In the genomic region with DNA sequence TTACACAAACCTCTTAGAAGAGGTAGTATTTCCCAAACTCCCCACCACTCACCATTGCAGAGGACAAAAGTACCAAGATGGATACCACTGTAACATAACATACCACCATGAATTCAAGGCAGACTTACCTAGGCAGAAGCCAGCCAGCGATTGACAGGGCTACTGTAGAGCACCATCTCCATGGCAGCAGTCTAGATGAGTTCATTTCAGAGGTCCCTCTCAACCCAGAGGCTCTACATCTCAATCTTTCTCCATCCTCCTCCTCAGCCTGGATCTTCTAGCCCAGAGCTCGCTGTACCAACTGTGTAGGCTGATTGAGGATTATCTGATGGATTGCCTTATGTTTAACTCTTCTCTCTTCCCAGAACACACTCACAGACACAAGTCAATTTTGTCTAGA, we compare ENCODE assay signal across 23 cellular contexts. TPM values are rescaled to one million over a fixed set of nuclear protein-coding genes. Genes with fewer than 3 reads are reported as not detected.
DNase-seq lines count a peak whose midpoint lies in the region; ATAC-seq, FAIRE-seq and TF ChIP-seq lines count a peak whose summit lies in the region.
"Had no signal": no experiment of that assay in that cellular context is flagged by ENCODE, and none has a peak within 500 bp of the region (broad histone marks: within the 10 kb centered on the region; RNA-seq: fewer than 3 reads in every experiment).

No MANE protein-coding gene starts in this region.

- no peak overlapping the region for H3K4me3 Mint-ChIP-seq in stimulated activated memory B cell treated with anti-CD40 and anti-IgM and Interleukin-4, amounts not matched to agents 10 μg/mL and 1 μg/mL and 100 μg/mL, for 72 hours
- no peak overlapping the region for H3K4me3 Mint-ChIP-seq in activated CD8-positive, alpha-beta T cell treated with anti-CD3 and anti-CD28 coated beads, Interleukin-2, amount 10 ng/mL, durations not matched to agents 7 days and 5 days
- H3K4me3 Mint-ChIP-seq: activated naive CD8-positive, alpha-beta T cell treated with anti-CD3 and anti-CD28 coated beads for 36 hours; activated T-helper 1 cell treated with anti-CD3 and anti-CD28 coated beads, Interleukin-12 subunit alpha, Interleukin-12 subunit beta, Interleukin-2, Interleukin-4 antibody, amounts not matched to agents 30 ng/mL and 10 ng/mL and 1 ng/mL, durations not matched to agents 14 hours and 24 hours and 36 hours; CD8-positive, alpha-beta T cell had no signal

- H3K36me3 ChIP-seq in PC-3 (ENCODE audit: low read depth, low read length), result peaks cover 6% of the 10 kb centered on the region; the same call in 1 of the 2 replicates
- no peaks in the 10 kb centered on the region for H3K36me3 ChIP-seq in colonic mucosa
- peaks cover 0 to 30% (median 7%) of the 10 kb centered on the region in 4 donors for H3K36me3 ChIP-seq in liver (ENCODE audit: control insufficient read depth in 4 of 4, insufficient read depth in 3 of 4, low read depth in 1 of 4, low read length in 3 of 4)
- peaks cover 0 to 12% of the 10 kb centered on the region in 2 donors for H3K36me3 ChIP-seq in small intestine (ENCODE audit: control insufficient read depth in 2 of 2, insufficient read depth in 2 of 2, low read length in 2 of 2)
- H3K36me3 ChIP-seq: ovary had no signal

- no peaks in the 10 kb centered on the region for H3K9me3 ChIP-seq in PC-3 (ENCODE audit: low read length)
- no peaks in the 10 kb centered on the region for H3K9me3 ChIP-seq in colonic mucosa
- no peaks in the 10 kb centered on the region for H3K9me3 ChIP-seq in liver (ENCODE audit: control insufficient read depth in 4 of 4, low read length in 3 of 4)
- H3K9me3 ChIP-seq in small intestine (ENCODE audit: control insufficient read depth, low read depth), result no peaks in the 10 kb centered on the region
- H3K9me3 ChIP-seq: ovary had no signal

- TF ChIP-seq CTCF in PC-3 (conservative IDR thresholded peaks at IDR 0.05; ENCODE audit: low read depth, low read length) (no peak), colonic mucosa (IDR thresholded peaks at IDR 0.05) (no peak), liver (IDR thresholded peaks at IDR 0.05; ENCODE audit: low read depth, low read length, missing input control) (no peak)

- intact Hi-C loops in PC-3 (cut with micrococcal nuclease), result no loop called here
- intact Hi-C loops in colonic mucosa (cut with DNase I), result no loop called here

- CTCF ChIA-PET in PC-3 (lab: Charles Lee), result no interaction called here
- CTCF ChIA-PET in activated CD8-positive, alpha-beta T cell treated with anti-CD3 and anti-CD28 coated beads, Interleukin-2, amount 10 ng/mL, durations not matched to agents 7 days and 5 days (lab: Charles Lee), result interaction anchor here (1.2 kb wide), 1 partner anchor 612 kb away, joined by 3 read pairs; no protein-coding TSS in a partner anchor

- peaks cover 21% of the 10 kb centered on the region for H3K36me3 Mint-ChIP-seq in stimulated activated memory B cell treated with anti-CD40 and anti-IgM and Interleukin-4, amounts not matched to agents 10 μg/mL and 1 μg/mL and 100 μg/mL, for 72 hours
- no peaks in the 10 kb centered on the region for H3K36me3 Mint-ChIP-seq in activated CD8-positive, alpha-beta T cell treated with anti-CD3 and anti-CD28 coated beads, Interleukin-2, amount 10 ng/mL, durations not matched to agents 7 days and 5 days (ENCODE audit: low read depth)

- H3K27ac Mint-ChIP-seq in stimulated activated memory B cell treated with anti-CD40 and anti-IgM and Interleukin-4, amounts not matched to agents 10 μg/mL and 1 μg/mL and 100 μg/mL, for 72 hours, result no peak overlapping the region
- H3K27ac Mint-ChIP-seq in activated CD8-positive, alpha-beta T cell treated with anti-CD3 and anti-CD28 coated beads, Interleukin-2, amount 10 ng/mL, durations not matched to agents 7 days and 5 days, result no peak overlapping the region
- H3K27ac Mint-ChIP-seq: activated naive CD8-positive, alpha-beta T cell treated with anti-CD3 and anti-CD28 coated beads for 36 hours; activated T-helper 1 cell treated with anti-CD3 and anti-CD28 coated beads, Interleukin-12 subunit alpha, Interleukin-12 subunit beta, Interleukin-2, Interleukin-4 antibody, amounts not matched to agents 30 ng/mL and 10 ng/mL and 1 ng/mL, durations not matched to agents 14 hours and 24 hours and 36 hours; CD8-positive, alpha-beta T cell had no signal

- no peaks in the 10 kb centered on the region for H3K9me2 ChIP-seq in PC-3 (replicated peaks; ENCODE audit: low read length)

- no TSS peak for BruUV-seq in PC-3 (replicated peaks; lab: Mats Ljungman, UMichigan)

- H3K4me3 ChIP-seq in PC-3 (ENCODE audit: low read length) (no peak overlapping the region), colonic mucosa (no peak overlapping the region), liver (ENCODE audit: low read depth in 1 of 3, low read length in 3 of 3) (no peak overlapping the region), small intestine (ENCODE audit: low read depth in 1 of 2, low read length in 2 of 2) (no peak overlapping the region)
- H3K4me3 ChIP-seq: cardiac muscle cell, ovary, SK-N-MC had no signal

- peak; percentile 25 for ATAC-seq in PC-3
- no peak for ATAC-seq in stimulated activated memory B cell treated with anti-CD40 and anti-IgM and Interleukin-4, amounts not matched to agents 10 μg/mL and 1 μg/mL and 100 μg/mL, for 72 hours
- ATAC-seq in activated CD8-positive, alpha-beta T cell treated with anti-CD3 and anti-CD28 coated beads, Interleukin-2, amount 10 ng/mL, durations not matched to agents 7 days and 5 days, result no peak
- ATAC-seq: CD8-positive, alpha-beta T cell had no signal

- no peaks in the 10 kb centered on the region for H3K27me3 ChIP-seq in PC-3 (ENCODE audit: low read length)
- no peaks in the 10 kb centered on the region for H3K27me3 ChIP-seq in colonic mucosa
- no peaks in the 10 kb centered on the region for H3K27me3 ChIP-seq in liver (ENCODE audit: control insufficient read depth in 4 of 4, insufficient read depth in 4 of 4, low read length in 3 of 4)
- no peaks in the 10 kb centered on the region for H3K27me3 ChIP-seq in small intestine (ENCODE audit: control insufficient read depth in 2 of 2, insufficient read depth in 2 of 2, low read length in 2 of 2)
- H3K27me3 ChIP-seq: cardiac muscle cell, ovary had no signal

- H3K79me2 ChIP-seq in PC-3 (ENCODE audit: low read length), result no peaks in the 10 kb centered on the region

- FAIRE-seq in small intestine (lab: Jason Lieb, UNC) (no peak), frontal cortex (lab: Jason Lieb, UNC) (no peak)

- DNase-seq in PC-3 (no peak), colonic mucosa (peak; percentile 17), small intestine (no peak), frontal cortex (ENCODE audit: low spot score in 2 of 2) (no peak), GOT3 (lab: John Stamatoyannopoulos, UW) (no peak)
- DNase-seq in activated CD8-positive, alpha-beta T cell treated with anti-CD3 and anti-CD28 coated beads, Interleukin-2, amount 10 ng/mL, durations not matched to agents 7 days and 5 days, result no peak
- DNase-seq: activated naive CD8-positive, alpha-beta T cell treated with anti-CD3 and anti-CD28 coated beads for 36 hours; CD8-positive, alpha-beta T cell; DMS53; effector memory CD4-positive, alpha-beta T cell; KG1; NCI-H1105; NCI-H2107; NCI-H524; trophoblast cell had no signal

- POLR2A ChIA-PET in PC-3 (lab: Charles Lee; ENCODE audit: unreplicated experiment), result no interaction called here
- POLR2A ChIA-PET in activated CD8-positive, alpha-beta T cell treated with anti-CD3 and anti-CD28 coated beads, Interleukin-2, amount 10 ng/mL, durations not matched to agents 7 days and 5 days (lab: Charles Lee), result no interaction called here

- peaks cover 24% of the 10 kb centered on the region for H3K4me1 ChIP-seq in PC-3 (ENCODE audit: insufficient read depth, low read length)
- no peaks in the 10 kb centered on the region for H3K4me1 ChIP-seq in colonic mucosa
- peaks cover 4 to 34% (median 28%) of the 10 kb centered on the region in 4 donors for H3K4me1 ChIP-seq in liver (ENCODE audit: control insufficient read depth in 4 of 4, insufficient read depth in 4 of 4, low read length in 3 of 4)
- peaks cover 0 to 4% of the 10 kb centered on the region in 2 donors for H3K4me1 ChIP-seq in small intestine (ENCODE audit: control insufficient read depth in 2 of 2, insufficient read depth in 1 of 2, low read depth in 1 of 2, low read length in 1 of 2)

- H3K27me3 Mint-ChIP-seq in stimulated activated memory B cell treated with anti-CD40 and anti-IgM and Interleukin-4, amounts not matched to agents 10 μg/mL and 1 μg/mL and 100 μg/mL, for 72 hours, result no peaks in the 10 kb centered on the region
- peaks cover 10% of the 10 kb centered on the region for H3K27me3 Mint-ChIP-seq in activated CD8-positive, alpha-beta T cell treated with anti-CD3 and anti-CD28 coated beads, Interleukin-2, amount 10 ng/mL, durations not matched to agents 7 days and 5 days (ENCODE audit: low read depth)
- H3K27me3 Mint-ChIP-seq: activated naive CD8-positive, alpha-beta T cell treated with anti-CD3 and anti-CD28 coated beads for 36 hours had no signal

- no peak for TF ChIP-seq RAD21 in liver (IDR thresholded peaks at IDR 0.05)

- H3F3A ChIP-seq in PC-3 (ENCODE audit: low read length, unreplicated experiment), result no peaks in the 10 kb centered on the region

- H3K27ac ChIP-seq in PC-3 (ENCODE audit: low read length) (peak overlapping the region; percentile 54), colonic mucosa (peak overlapping the region; percentile 54), liver (ENCODE audit: low read depth in 1 of 2, low read length in 2 of 2) (peak overlapping the region; percentile 80 to 93), small intestine (ENCODE audit: low read depth in 1 of 2, low read length in 1 of 2) (peak overlapping the region; percentile 69 to 71)
- H3K27ac ChIP-seq: cardiac muscle cell, SK-N-MC had no signal

- H3K9ac ChIP-seq in PC-3 (ENCODE audit: low read length) (no peak overlapping the region), colonic mucosa (ENCODE audit: low read depth in 2 of 2, low read length in 2 of 2) (peak overlapping the region in 1 of 2 donors; percentile 52), liver (ENCODE audit: low read depth in 1 of 2, low read length in 2 of 2) (no peak overlapping the region)

- no peak overlapping the region for H2AFZ ChIP-seq in PC-3 (ENCODE audit: low read length)

- H3K9me3 Mint-ChIP-seq in stimulated activated memory B cell treated with anti-CD40 and anti-IgM and Interleukin-4, amounts not matched to agents 10 μg/mL and 1 μg/mL and 100 μg/mL, for 72 hours, result no peaks in the 10 kb centered on the region
- no peaks in the 10 kb centered on the region for H3K9me3 Mint-ChIP-seq in activated CD8-positive, alpha-beta T cell treated with anti-CD3 and anti-CD28 coated beads, Interleukin-2, amount 10 ng/mL, durations not matched to agents 7 days and 5 days (ENCODE audit: insufficient read depth)
- H3K9me3 Mint-ChIP-seq: activated naive CD8-positive, alpha-beta T cell treated with anti-CD3 and anti-CD28 coated beads for 36 hours; activated T-helper 1 cell treated with anti-CD3 and anti-CD28 coated beads, Interleukin-12 subunit alpha, Interleukin-12 subunit beta, Interleukin-2, Interleukin-4 antibody, amounts not matched to agents 30 ng/mL and 10 ng/mL and 1 ng/mL, durations not matched to agents 14 hours and 24 hours and 36 hours; CD8-positive, alpha-beta T cell had no signal

- peak overlapping the region; percentile 54 for H3K4me2 ChIP-seq in PC-3 (ENCODE audit: low read length)

- H3K4me1 Mint-ChIP-seq in stimulated activated memory B cell treated with anti-CD40 and anti-IgM and Interleukin-4, amounts not matched to agents 10 μg/mL and 1 μg/mL and 100 μg/mL, for 72 hours, result no peaks in the 10 kb centered on the region
- no peaks in the 10 kb centered on the region for H3K4me1 Mint-ChIP-seq in activated CD8-positive, alpha-beta T cell treated with anti-CD3 and anti-CD28 coated beads, Interleukin-2, amount 10 ng/mL, durations not matched to agents 7 days and 5 days (ENCODE audit: low read depth)
- H3K4me1 Mint-ChIP-seq: activated naive CD8-positive, alpha-beta T cell treated with anti-CD3 and anti-CD28 coated beads for 36 hours had no signal

- H4K20me1 ChIP-seq in PC-3 (ENCODE audit: low read length), result no peaks in the 10 kb centered on the region

- WGBS in liver, result 67% methylated on average over 2 of the region's 2 CpGs
- WGBS in small intestine, 3 donors, result 81 to 93% (median 89%) methylated on average over 2 of the region's 2 CpGs

RNA-seq across cellular contexts. Expression of a gene that starts 2.0 kb away (rescaled TPM):
- 1.0 and 1.3 TPM in 2 replicates for total RNA-seq in PC-3 (2014; rRNA removed)
- 1 to 10 TPM in 1 of 2 donors, under 1 TPM in 1; 0.90 to 1.2 TPM for total RNA-seq in colonic mucosa
- total RNA-seq in liver, result 10 to 100 TPM; 10.8 to 46.0 TPM
- 10 to 100 TPM; 10.2 to 15.8 TPM for polyA plus RNA-seq in liver
- 10 to 100 TPM in 1 of 3 donors, 1 to 10 TPM in 2; 4.2 to 18.0 (median 5.4) TPM for polyA plus RNA-seq in small intestine
- total RNA-seq in frontal cortex, result under 0.01 TPM
- total RNA-seq in activated CD8-positive, alpha-beta T cell treated with anti-CD3 and anti-CD28 coated beads, Interleukin-2, amount 10 ng/mL, durations not matched to agents 7 days and 5 days, result not detected
- total RNA-seq: activated T-helper 1 cell treated with anti-CD3 and anti-CD28 coated beads, Interleukin-12 subunit alpha, Interleukin-12 subunit beta, Interleukin-2, Interleukin-4 antibody, amounts not matched to agents 30 ng/mL and 10 ng/mL and 1 ng/mL, durations not matched to agents 14 hours and 24 hours and 36 hours; CD8-positive, alpha-beta T cell had no signal

RNA-seq across cellular contexts. Expression of a gene that starts 9.4 kb away (rescaled TPM):
- 7.8 and 9.7 TPM in 2 replicates for total RNA-seq in PC-3 (2014; rRNA removed)
- total RNA-seq in colonic mucosa, result 10 to 100 TPM; 14.7 to 19.0 TPM
- total RNA-seq in liver, result 10 to 100 TPM in 1 of 2 donors, 1 to 10 TPM in 1; 6.6 to 47.9 TPM
- polyA plus RNA-seq in liver, result 10 to 100 TPM; 17.3 to 31.3 TPM
- polyA plus RNA-seq in small intestine, result 10 to 100 TPM; 10.5 to 19.2 (median 16.8) TPM
- 12.6 TPM for total RNA-seq in frontal cortex
- 1 to 10 TPM; 1.4 to 1.8 TPM for total RNA-seq in activated CD8-positive, alpha-beta T cell treated with anti-CD3 and anti-CD28 coated beads, Interleukin-2, amount 10 ng/mL, durations not matched to agents 7 days and 5 days
- total RNA-seq: CD8-positive, alpha-beta T cell had no signal

RNA-seq across cellular contexts. Expression of a gene that starts 9.5 kb away (rescaled TPM):
- 0.22 TPM in 1 of 2 replicates, not detected in the other for total RNA-seq in PC-3 (2014; rRNA removed)
- total RNA-seq in colonic mucosa, result under 1 TPM in 1 of 2 donors, not detected in 1; 0.13 TPM
- total RNA-seq in liver, result under 1 TPM in 1 of 2 donors, not detected in 1; 0.08 TPM
- under 1 TPM in 1 of 2 donors, not detected in 1; 0.08 TPM for polyA plus RNA-seq in liver
- under 1 TPM in 1 of 3 donors, not detected in 2; 0.09 TPM for polyA plus RNA-seq in small intestine
- 0.41 TPM for total RNA-seq in frontal cortex
- not detected for total RNA-seq in activated CD8-positive, alpha-beta T cell treated with anti-CD3 and anti-CD28 coated beads, Interleukin-2, amount 10 ng/mL, durations not matched to agents 7 days and 5 days
- total RNA-seq: activated naive CD8-positive, alpha-beta T cell treated with anti-CD3 and anti-CD28 coated beads for 36 hours; activated T-helper 1 cell treated with anti-CD3 and anti-CD28 coated beads, Interleukin-12 subunit alpha, Interleukin-12 subunit beta, Interleukin-2, Interleukin-4 antibody, amounts not matched to agents 30 ng/mL and 10 ng/mL and 1 ng/mL, durations not matched to agents 14 hours and 24 hours and 36 hours; CD8-positive, alpha-beta T cell; left cardiac atrium; myocyte had no signal

RNA-seq across cellular contexts. Expression of a gene that starts 25.9 kb away (rescaled TPM):
- total RNA-seq in PC-3 (2014; rRNA removed) (18.8 and 27.2 TPM in 2 replicates), colonic mucosa (1 to 10 TPM; 1.1 to 1.2 TPM), liver (1 to 10 TPM; 1.0 to 1.3 TPM), frontal cortex (4.9 TPM)
- polyA plus RNA-seq in liver (under 1 TPM; 0.04 to 0.44 TPM), small intestine (1 to 10 TPM in 1 of 3 donors, under 1 TPM in 1, not detected in 1; 0.27 to 1.9 TPM)
- total RNA-seq in activated CD8-positive, alpha-beta T cell treated with anti-CD3 and anti-CD28 coated beads, Interleukin-2, amount 10 ng/mL, durations not matched to agents 7 days and 5 days, result under 1 TPM; 0.21 to 0.37 TPM
